9 cellular contexts compared by ENCODE assay signal in the genomic region with DNA sequence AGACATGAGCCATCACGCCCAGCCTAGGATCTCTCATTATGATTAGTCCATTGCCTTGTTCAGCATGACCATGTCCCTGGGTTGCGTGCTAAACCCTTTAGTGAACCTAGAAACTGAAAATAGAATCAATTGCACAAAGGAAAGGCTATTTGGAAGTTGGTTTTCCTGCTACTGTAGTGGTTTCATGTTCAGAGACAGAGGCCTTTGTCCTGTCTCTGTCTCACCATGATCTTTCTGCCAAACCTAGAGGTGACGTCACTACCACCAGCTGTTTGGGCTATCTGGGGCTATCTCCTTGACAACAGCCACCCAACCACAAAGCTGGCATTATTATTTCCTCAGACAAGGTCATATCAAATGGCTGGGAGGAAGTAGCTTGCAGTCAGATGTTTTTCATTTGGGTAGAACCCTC. TPM values are rescaled to one million over a fixed set of nuclear protein-coding genes. Genes with fewer than 3 reads are reported as not detected.
DNase-seq lines count a peak whose midpoint lies in the region; ATAC-seq and TF ChIP-seq lines count a peak whose summit lies in the region.
"Had no signal": no experiment of that assay in that cellular context is flagged by ENCODE, and none has a peak within 500 bp of the region (broad histone marks: within the 10 kb centered on the region; RNA-seq: fewer than 3 reads in every experiment).

No MANE protein-coding gene starts in this region.

- peak; percentile 13 to 23 for ATAC-seq in CD4-positive, CD25-positive, alpha-beta regulatory T cell (ENCODE audit: low read depth in 2 of 2)
- ATAC-seq in GM19023 (IDR thresholded peaks at IDR 0.05; ENCODE audit: unreplicated experiment): peak; percentile 37
- ATAC-seq: Panc1 had no signal

- no peaks in the 10 kb centered on the region for H3K27me3 ChIP-seq in CD4-positive, CD25-positive, alpha-beta regulatory T cell (ENCODE audit: control insufficient read depth, insufficient read depth, low read length)
- no peaks in the 10 kb centered on the region for H3K27me3 ChIP-seq in dorsolateral prefrontal cortex

- intact Hi-C loops in dorsolateral prefrontal cortex (cut with DNase I): loop anchor here in 1 of 2 donors (5.0 kb wide), 1 partner anchor 33 kb away; no protein-coding TSS in a partner anchor

- H3K36me3 ChIP-seq in CD4-positive, CD25-positive, alpha-beta regulatory T cell (ENCODE audit: control insufficient read depth, insufficient read depth, low read length): no peaks in the 10 kb centered on the region

- TF ChIP-seq EP300 in Ishikawa (IDR thresholded peaks at IDR 0.05; ENCODE audit: borderline replicate concordance): no peak

- no peak overlapping the region for H3K27ac ChIP-seq in CD4-positive, CD25-positive, alpha-beta regulatory T cell (ENCODE audit: insufficient read depth, low read length, poor library complexity, severe bottlenecking)
- H3K27ac ChIP-seq in RWPE1 (no peak overlapping the region), dorsolateral prefrontal cortex (peak overlapping the region; percentile 65 to 99 (median 93))

- H3K4me3 Mint-ChIP-seq in CD4-positive, CD25-positive, alpha-beta regulatory T cell: peak overlapping the region in 1 of 4 donors; percentile 67

- peaks cover 3% of the 10 kb centered on the region for H3K36me3 Mint-ChIP-seq in CD4-positive, CD25-positive, alpha-beta regulatory T cell

- peak overlapping the region in 2 of 3 donors; percentile 59 to 64 for H3K27ac Mint-ChIP-seq in CD4-positive, CD25-positive, alpha-beta regulatory T cell

- DNase-seq in CD4-positive, CD25-positive, alpha-beta regulatory T cell: peak; percentile 32 to 83 (median 56)
- DNase-seq in RWPE1 (ENCODE audit: low spot score) (peak; percentile 40), dorsolateral prefrontal cortex (peak in 9 of 10 donors; percentile 13 to 93 (median 84)), middle frontal gyrus (ENCODE audit: extremely low spot score, low spot score) (peak; percentile 66), KG1 (lab: John Stamatoyannopoulos, UW) (no peak)
- no peak for DNase-seq in stimulated activated naive CD4-positive, alpha-beta T cell treated with Interleukin-2 at 50 U/mL for 16 hours (lab: John Stamatoyannopoulos, UW)

- TF ChIP-seq CTCF in RWPE1 (conservative IDR thresholded peaks at IDR 0.05; ENCODE audit: low read depth): no peak
- peak in 3 of 56 donors; percentile 8 to 21 (median 19) for TF ChIP-seq CTCF in dorsolateral prefrontal cortex (IDR thresholded peaks at IDR 0.05 in 54 of 56, conservative IDR thresholded peaks at IDR 0.05 in 2 of 56; ENCODE audit: low read depth in 1 of 56, partially characterized antibody in 56 of 56)

- peaks cover 6 to 43% (median 16%) of the 10 kb centered on the region in 4 donors for H3K4me1 Mint-ChIP-seq in CD4-positive, CD25-positive, alpha-beta regulatory T cell

- POLR2A ChIA-PET in RWPE1 (lab: Yijun Ruan, JAX; ENCODE audit: low non-redundant PET): no interaction called here

- CTCF ChIA-PET in RWPE1 (lab: Yijun Ruan, JAX): no interaction called here

- peaks cover 7% of the 10 kb centered on the region for H3K27me3 Mint-ChIP-seq in CD4-positive, CD25-positive, alpha-beta regulatory T cell

- no peaks in the 10 kb centered on the region for H3K9me3 ChIP-seq in CD4-positive, CD25-positive, alpha-beta regulatory T cell (ENCODE audit: control insufficient read depth in 2 of 2, low read length in 2 of 2)

- H3K9me3 Mint-ChIP-seq in CD4-positive, CD25-positive, alpha-beta regulatory T cell: peaks cover 0 to 1% (median 0%) of the 10 kb centered on the region in 7 donors

- peak overlapping the region; percentile 1 for H3K4me3 ChIP-seq in CD4-positive, CD25-positive, alpha-beta regulatory T cell (ENCODE audit: low read depth, low read length)
- H3K4me3 ChIP-seq in dorsolateral prefrontal cortex: peak overlapping the region in 32 of 59 donors; percentile 2 to 56 (median 26)

- peaks cover 20% of the 10 kb centered on the region for H3K4me1 ChIP-seq in CD4-positive, CD25-positive, alpha-beta regulatory T cell (ENCODE audit: control insufficient read depth, insufficient read depth, low read length, poor library complexity, severe bottlenecking)

- TF ChIP-seq RAD21 in Ishikawa (IDR thresholded peaks at IDR 0.05; ENCODE audit: low read depth): no peak

TF ChIP-seq in Ishikawa, 13 proteins besides CTCF, POLR2A, EP300 and RAD21:
- TF ChIP-seq MAX (IDR thresholded peaks at IDR 0.05) (peak; percentile 21; the same call in 1 of the 2 replicates), ZBTB7A (IDR thresholded peaks at IDR 0.05; ENCODE audit: low read depth) (no peak), NFIC (IDR thresholded peaks at IDR 0.05) (no peak), TAF1 (IDR thresholded peaks at IDR 0.05; ENCODE audit: low read depth) (no peak)

RNA-seq across cellular contexts. Expression of gene CDK5RAP2, which starts 4.0 kb away (rescaled TPM):
- 64.5 TPM for total RNA-seq in CD4-positive, CD25-positive, alpha-beta regulatory T cell
- 10 to 100 TPM; 14.6 to 20.0 (median 16.7) TPM for polyA plus RNA-seq in CD4-positive, CD25-positive, alpha-beta regulatory T cell
- total RNA-seq in dorsolateral prefrontal cortex: 100 to 1,000 TPM in 7 of 120 experiments, 10 to 100 TPM in 113; 45.9 to 132 (median 71.9) TPM

Comparison
In these comparisons a context has a peak if more than half of its experiments do, and no peak if none do; other contexts are left out.
1. DNase-seq: peak in CD4-positive, CD25-positive, alpha-beta regulatory T cell (3 of 3), RWPE1 (single experiment), dorsolateral prefrontal cortex (9 of 10) and middle frontal gyrus (single experiment); none in KG1 (single experiment) and stimulated activated naive CD4-positive, alpha-beta T cell treated with Interleukin-2 at 50 U/mL for 16 hours (single experiment).
2. H3K27ac ChIP-seq: peak in dorsolateral prefrontal cortex (59 of 59); none in CD4-positive, CD25-positive, alpha-beta regulatory T cell (single experiment) and RWPE1 (single experiment).